In genomic region chr3:189664311-189664710, GRCh38 we compare ENCODE assay signal across 1 cellular context.
TF ChIP-seq lines count a peak whose summit lies in the region.

No MANE protein-coding gene starts in this region.

TF ChIP-seq in A549, 52 proteins besides CTCF, POLR2A, EP300 and RAD21 (continued from another document):
- TF ChIP-seq E2F6 (IDR thresholded peaks at IDR 0.05; ENCODE audit: borderline replicate concordance, low read depth), result no peak
- TF ChIP-seq ZC3H11A (IDR thresholded peaks at IDR 0.05), result no peak
- TF ChIP-seq RFX5 (IDR thresholded peaks at IDR 0.05), result no peak
- peak; percentile 48; the same call in 1 of the 3 replicates for TF ChIP-seq BCL3 (IDR thresholded peaks at IDR 0.05)
- TF ChIP-seq MAX (IDR thresholded peaks at IDR 0.05), result peak; percentile 47; the same call in 1 of the 2 replicates
- TF ChIP-seq, protein P1, sequence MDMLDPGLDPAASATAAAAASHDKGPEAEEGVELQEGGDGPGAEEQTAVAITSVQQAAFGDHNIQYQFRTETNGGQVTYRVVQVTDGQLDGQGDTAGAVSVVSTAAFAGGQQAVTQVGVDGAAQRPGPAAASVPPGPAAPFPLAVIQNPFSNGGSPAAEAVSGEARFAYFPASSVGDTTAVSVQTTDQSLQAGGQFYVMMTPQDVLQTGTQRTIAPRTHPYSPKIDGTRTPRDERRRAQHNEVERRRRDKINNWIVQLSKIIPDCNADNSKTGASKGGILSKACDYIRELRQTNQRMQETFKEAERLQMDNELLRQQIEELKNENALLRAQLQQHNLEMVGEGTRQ (IDR thresholded peaks at IDR 0.05), result no peak
- TF ChIP-seq EHMT2 (IDR thresholded peaks at IDR 0.05; ENCODE audit: low read depth), result no peak
- peak; percentile 74 for TF ChIP-seq JUNB (IDR thresholded peaks at IDR 0.05)
- TF ChIP-seq, protein P2, sequence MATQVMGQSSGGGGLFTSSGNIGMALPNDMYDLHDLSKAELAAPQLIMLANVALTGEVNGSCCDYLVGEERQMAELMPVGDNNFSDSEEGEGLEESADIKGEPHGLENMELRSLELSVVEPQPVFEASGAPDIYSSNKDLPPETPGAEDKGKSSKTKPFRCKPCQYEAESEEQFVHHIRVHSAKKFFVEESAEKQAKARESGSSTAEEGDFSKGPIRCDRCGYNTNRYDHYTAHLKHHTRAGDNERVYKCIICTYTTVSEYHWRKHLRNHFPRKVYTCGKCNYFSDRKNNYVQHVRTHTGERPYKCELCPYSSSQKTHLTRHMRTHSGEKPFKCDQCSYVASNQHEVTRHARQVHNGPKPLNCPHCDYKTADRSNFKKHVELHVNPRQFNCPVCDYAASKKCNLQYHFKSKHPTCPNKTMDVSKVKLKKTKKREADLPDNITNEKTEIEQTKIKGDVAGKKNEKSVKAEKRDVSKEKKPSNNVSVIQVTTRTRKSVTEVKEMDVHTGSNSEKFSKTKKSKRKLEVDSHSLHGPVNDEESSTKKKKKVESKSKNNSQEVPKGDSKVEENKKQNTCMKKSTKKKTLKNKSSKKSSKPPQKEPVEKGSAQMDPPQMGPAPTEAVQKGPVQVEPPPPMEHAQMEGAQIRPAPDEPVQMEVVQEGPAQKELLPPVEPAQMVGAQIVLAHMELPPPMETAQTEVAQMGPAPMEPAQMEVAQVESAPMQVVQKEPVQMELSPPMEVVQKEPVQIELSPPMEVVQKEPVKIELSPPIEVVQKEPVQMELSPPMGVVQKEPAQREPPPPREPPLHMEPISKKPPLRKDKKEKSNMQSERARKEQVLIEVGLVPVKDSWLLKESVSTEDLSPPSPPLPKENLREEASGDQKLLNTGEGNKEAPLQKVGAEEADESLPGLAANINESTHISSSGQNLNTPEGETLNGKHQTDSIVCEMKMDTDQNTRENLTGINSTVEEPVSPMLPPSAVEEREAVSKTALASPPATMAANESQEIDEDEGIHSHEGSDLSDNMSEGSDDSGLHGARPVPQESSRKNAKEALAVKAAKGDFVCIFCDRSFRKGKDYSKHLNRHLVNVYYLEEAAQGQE (IDR thresholded peaks at IDR 0.05), result no peak
- no peak for TF ChIP-seq POLR2AphosphoS2 (conservative IDR thresholded peaks at IDR 0.05; ENCODE audit: low read length)
- TF ChIP-seq ZSCAN20 (CRISPR knock-in tag; IDR thresholded peaks at IDR 0.05), result no peak
